17 cellular contexts compared by ENCODE assay signal in the genomic region with DNA sequence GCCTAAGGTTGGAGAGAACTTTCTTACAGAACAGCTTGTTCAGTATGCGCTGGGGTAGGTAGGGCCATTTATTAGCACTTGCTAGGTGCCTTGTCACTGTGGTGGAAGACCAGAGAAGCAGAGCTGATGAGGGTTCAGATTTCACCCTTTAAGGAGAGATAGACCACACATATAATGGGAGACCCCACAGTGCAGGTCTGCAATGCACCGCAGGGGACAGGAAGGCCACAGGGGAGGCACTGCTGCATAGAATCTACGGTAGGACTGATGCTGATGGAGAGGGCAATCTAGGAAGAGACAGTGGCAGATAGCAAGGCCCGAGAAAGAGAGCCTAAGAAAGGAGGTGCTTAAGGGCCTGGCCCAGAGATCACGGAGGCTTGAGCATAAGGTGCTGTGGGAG.
"Had no signal": no experiment of that assay in that cellular context is flagged by ENCODE, and none has a peak within 500 bp of the region (broad histone marks: within the 10 kb centered on the region; RNA-seq: fewer than 3 reads in every experiment).

No MANE protein-coding gene starts in this region.

- H3K36me3 Mint-ChIP-seq: natural killer cell treated with Interleukin-12 subunit alpha and Interleukin-12 subunit beta and Interleukin-15 and Interleukin-18, amount 100 ng/mL, for 72 hours had no signal

- DNase-seq: caudate nucleus; effector CD4-positive, alpha-beta T cell; endodermal cell; erythroblast; foreskin melanocyte; kidney glomerular epithelial cell; midbrain; small intestine; stimulated activated CD4-positive, alpha-beta T cell treated with anti-CD3 and anti-CD28 coated beads, Interleukin-12 subunit alpha, Interleukin-12 subunit beta, amount 100 ng/mL, for 4 hours; stimulated activated naive CD8-positive, alpha-beta T cell treated with anti-CD3 and anti-CD28 coated beads, Interleukin-15, amount 100 ng/mL, for 72 hours; testis had no signal

- H3K27me3 ChIP-seq: hepatocyte, testis, tibial nerve had no signal

- H3K27me3 Mint-ChIP-seq: natural killer cell treated with Interleukin-12 subunit alpha and Interleukin-12 subunit beta and Interleukin-15 and Interleukin-18, amount 100 ng/mL, for 72 hours; stimulated activated naive CD8-positive, alpha-beta T cell treated with anti-CD3 and anti-CD28 coated beads, Interleukin-15, amount 100 ng/mL, for 72 hours had no signal

- H3K4me1 ChIP-seq: testis had no signal

- ATAC-seq: stimulated activated naive CD8-positive, alpha-beta T cell treated with anti-CD3 and anti-CD28 coated beads, Interleukin-15, amount 100 ng/mL, for 72 hours had no signal

- H3K27ac ChIP-seq: coronary artery, hepatocyte, testis, tibial nerve had no signal

- H3K9me3 ChIP-seq: testis, tibial nerve had no signal

- H3K4me2 ChIP-seq: hepatocyte had no signal

- H3K27ac Mint-ChIP-seq: endodermal cell; natural killer cell treated with Interleukin-12 subunit alpha and Interleukin-12 subunit beta and Interleukin-15 and Interleukin-18, amount 100 ng/mL, for 72 hours; stimulated activated naive CD8-positive, alpha-beta T cell treated with anti-CD3 and anti-CD28 coated beads, Interleukin-15, amount 100 ng/mL, for 72 hours had no signal

- H3K4me3 ChIP-seq: coronary artery, hepatocyte, testis, tibial nerve had no signal

- H3K36me3 ChIP-seq: tibial nerve had no signal

- H3K4me3 Mint-ChIP-seq: endodermal cell; natural killer cell treated with Interleukin-12 subunit alpha and Interleukin-12 subunit beta and Interleukin-15 and Interleukin-18, amount 100 ng/mL, for 72 hours; stimulated activated naive CD8-positive, alpha-beta T cell treated with anti-CD3 and anti-CD28 coated beads, Interleukin-15, amount 100 ng/mL, for 72 hours had no signal

- H2AFZ ChIP-seq: hepatocyte had no signal

- H3K79me2 ChIP-seq: hepatocyte had no signal

- FAIRE-seq: endothelial cell of umbilical vein, islet of Langerhans, small intestine had no signal

- H3K9me3 Mint-ChIP-seq: endodermal cell; natural killer cell treated with Interleukin-12 subunit alpha and Interleukin-12 subunit beta and Interleukin-15 and Interleukin-18, amount 100 ng/mL, for 72 hours; stimulated activated naive CD8-positive, alpha-beta T cell treated with anti-CD3 and anti-CD28 coated beads, Interleukin-15, amount 100 ng/mL, for 72 hours had no signal
